ENCODE assay signal across 18 cellular contexts in genomic region chr1:204349602-204350001, GRCh38. TPM values are rescaled to one million over a fixed set of nuclear protein-coding genes. Genes with fewer than 3 reads are reported as not detected.
DNase-seq lines count a peak whose midpoint lies in the region; ATAC-seq and TF ChIP-seq lines count a peak whose summit lies in the region.
"Had no signal": no experiment of that assay in that cellular context is flagged by ENCODE, and none has a peak within 500 bp of the region (broad histone marks: within the 10 kb centered on the region; RNA-seq: fewer than 3 reads in every experiment).

No MANE protein-coding gene starts in this region.

- H3K4me1 ChIP-seq in heart left ventricle (peaks cover 0 to 37% (median 25%) of the 10 kb centered on the region in 12 donors), colonic mucosa (peaks cover 23% of the 10 kb centered on the region), mucosa of rectum (ENCODE audit: control insufficient read depth in 2 of 2, insufficient read depth in 2 of 2, low read length in 2 of 2) (peaks cover 48 to 62% of the 10 kb centered on the region in 2 donors), stomach (peaks cover 26 to 68% (median 53%) of the 10 kb centered on the region in 4 donors)
- H3K4me1 ChIP-seq: HAP-1 had no signal

- ATAC-seq in heart left ventricle = no peak
- ATAC-seq in left ventricle myocardium superior = no peak
- no peak for ATAC-seq in GM21515 (IDR thresholded peaks at IDR 0.05; ENCODE audit: unreplicated experiment)
- ATAC-seq in GM18907 (IDR thresholded peaks at IDR 0.05; ENCODE audit: unreplicated experiment) = no peak

- H3K27ac ChIP-seq in heart left ventricle = peak overlapping the region in 9 of 12 donors; percentile 29 to 86 (median 74)
- peak overlapping the region; percentile 90 for H3K27ac ChIP-seq in colonic mucosa
- peak overlapping the region; percentile 87 to 90 for H3K27ac ChIP-seq in mucosa of rectum (ENCODE audit: low read depth in 2 of 2, low read length in 2 of 2)
- H3K27ac ChIP-seq in stomach = peak overlapping the region in 4 of 5 donors; percentile 40 to 82 (median 80)

- no peak for DNase-seq in heart left ventricle
- DNase-seq in left ventricle myocardium superior = no peak
- no peak for DNase-seq in colonic mucosa
- no peak for DNase-seq in stomach
- DNase-seq in SKM-1 treated with dmso at 0.1 percent for 144 hours (lab: John Stamatoyannopoulos, UW; ENCODE audit: unreplicated experiment) = no peak
- DNase-seq: BE2C; CD4-positive, CD25-positive, alpha-beta regulatory T cell; COR-L47; Kasumi-1; NCI-H1092 treated with DMSO at 0.1 percent for 48 hours; NCI-H2081 treated with DMSO at 0.1 percent for 48 hours; NCI-H510A treated with DMSO at 0.1 percent for 48 hours; NCI-H774; SHP77 treated with DMSO at 0.1 percent for 48 hours had no signal

- intact Hi-C loops in heart left ventricle (cut with DNase I) (loop anchor here in 3 of 10 donors (5.0 to 10.0 kb wide), 4 partner anchors 37 to 92 kb away; no protein-coding TSS in a partner anchor), left ventricle myocardium superior (cut with micrococcal nuclease) (no loop called here), colonic mucosa (cut with DNase I) (no loop called here), stomach (cut with DNase I; ENCODE audit: low total_unique reads) (no loop called here)

- H3K9ac ChIP-seq in colonic mucosa (ENCODE audit: low read depth in 2 of 2, low read length in 2 of 2) (peak overlapping the region; percentile 26 to 90), mucosa of rectum (ENCODE audit: low read depth in 1 of 2, low read length in 2 of 2) (no peak overlapping the region)

- H3K27me3 ChIP-seq in heart left ventricle (peaks cover 0 to 3% (median 0%) of the 10 kb centered on the region in 9 donors), colonic mucosa (no peaks in the 10 kb centered on the region), mucosa of rectum (ENCODE audit: control insufficient read depth in 2 of 2, insufficient read depth in 2 of 2, low read length in 2 of 2) (no peaks in the 10 kb centered on the region), stomach (no peaks in the 10 kb centered on the region)
- H3K27me3 ChIP-seq: BE2C had no signal

- TF ChIP-seq CTCF in heart left ventricle (IDR thresholded peaks at IDR 0.05) (no peak), colonic mucosa (IDR thresholded peaks at IDR 0.05) (no peak), stomach (IDR thresholded peaks at IDR 0.05) (no peak)

- 81 to 87% (median 84%) methylated on average over 7 of the region's 7 CpGs for WGBS in heart left ventricle, 4 donors
- 75 to 79% (median 76%) methylated on average over 7 of the region's 7 CpGs for WGBS in stomach, 5 donors

- H3K4me3 ChIP-seq in heart left ventricle (peak overlapping the region in 1 of 12 donors; percentile 4), colonic mucosa (no peak overlapping the region), mucosa of rectum (ENCODE audit: low read length in 2 of 2) (no peak overlapping the region), stomach (no peak overlapping the region)
- H3K4me3 ChIP-seq: HAP-1 had no signal

- TF ChIP-seq EP300 in stomach (IDR thresholded peaks at IDR 0.05) = no peak

- no peak for TF ChIP-seq POLR2A in heart left ventricle (IDR thresholded peaks at IDR 0.05)
- TF ChIP-seq POLR2A in stomach (IDR thresholded peaks at IDR 0.05) = no peak

- H3K36me3 ChIP-seq in heart left ventricle = no peaks in the 10 kb centered on the region
- no peaks in the 10 kb centered on the region for H3K36me3 ChIP-seq in colonic mucosa
- H3K36me3 ChIP-seq in mucosa of rectum (ENCODE audit: control insufficient read depth in 2 of 2, insufficient read depth in 2 of 2, low read length in 2 of 2) = no peaks in the 10 kb centered on the region
- no peaks in the 10 kb centered on the region for H3K36me3 ChIP-seq in stomach
- H3K36me3 ChIP-seq: BE2C, HAP-1 had no signal

- H3K9me3 ChIP-seq in heart left ventricle (no peaks in the 10 kb centered on the region), colonic mucosa (no peaks in the 10 kb centered on the region), mucosa of rectum (ENCODE audit: control insufficient read depth in 2 of 2, low read length in 2 of 2) (no peaks in the 10 kb centered on the region), stomach (no peaks in the 10 kb centered on the region)
- H3K9me3 ChIP-seq: BE2C, HAP-1 had no signal

RNA-seq across cellular contexts. Expression of gene PLEKHA6, which starts 10.1 kb away (rescaled TPM):
- 10 to 100 TPM in 7 of 9 donors, 1 to 10 TPM in 2; 9.1 to 33.2 (median 20.1) TPM for total RNA-seq in heart left ventricle
- polyA plus RNA-seq in heart left ventricle = 10 to 100 TPM in 1 of 2 donors, 1 to 10 TPM in 1; 5.2 to 12.8 TPM
- 21.6 TPM for total RNA-seq in left ventricle myocardium superior
- 100 to 1,000 TPM in 1 of 2 donors, 10 to 100 TPM in 1; 84.5 to 165 TPM for total RNA-seq in colonic mucosa
- total RNA-seq in stomach = 10 to 100 TPM; 12.5 to 97.9 (median 39.1) TPM
- polyA plus RNA-seq in stomach = 10 to 100 TPM in 2 of 3 donors, 1 to 10 TPM in 1; 6.4 to 37.5 (median 32.1) TPM
- polyA plus RNA-seq: CD4-positive, CD25-positive, alpha-beta regulatory T cell had no signal

Comparison
In these comparisons a context has a peak if more than half of its experiments do, and no peak if none do; other contexts are left out.
1. H3K9ac ChIP-seq: peak in colonic mucosa (2 of 2); none in mucosa of rectum (0 of 2).
2. Peak in every context shown above with its lines, with median percentiles within 50 percentile points of each other: H3K27ac ChIP-seq.